12 cellular contexts compared by ENCODE assay signal in genomic region chr2:240514631-240515030, GRCh38. TPM values are rescaled to one million over a fixed set of nuclear protein-coding genes. Genes with fewer than 3 reads are reported as not detected.
A peak's percentile ranks its signal among the peaks of the same experiment; 100 is the strongest.
DNase-seq lines count a peak whose midpoint lies in the region; ATAC-seq, FAIRE-seq and TF ChIP-seq lines count a peak whose summit lies in the region.
"Had no signal": no experiment of that assay in that cellular context is flagged by ENCODE, and none has a peak within 500 bp of the region (broad histone marks: within the 10 kb centered on the region; RNA-seq: fewer than 3 reads in every experiment).

No MANE protein-coding gene starts in this region.

- TF ChIP-seq EP300 in upper lobe of left lung (IDR thresholded peaks at IDR 0.05), result no peak

- no peak overlapping the region for H3K9ac ChIP-seq in keratinocyte (ENCODE audit: control insufficient read depth, extremely low read depth, insufficient read depth, low read length)

- dilution Hi-C loops in keratinocyte (cut with MboI; ENCODE audit: extremely low pct_ligation_motif_present, low sequenced_read_pairs), result no loop called here

- H3K4me1 ChIP-seq in keratinocyte (ENCODE audit: control insufficient read depth, extremely low read depth, insufficient read depth, low read length) (peaks cover 14% of the 10 kb centered on the region), upper lobe of left lung (peaks cover 0 to 7% (median 5%) of the 10 kb centered on the region in 4 donors), A673 (ENCODE audit: insufficient read depth, low read length, poor library complexity, severe bottlenecking) (no peaks in the 10 kb centered on the region)
- H3K4me1 ChIP-seq: BE2C had no signal

- H3K9me3 ChIP-seq in T-helper 17 cell (ENCODE audit: control insufficient read depth, low read length, poor library complexity, severe bottlenecking) (no peaks in the 10 kb centered on the region), keratinocyte (ENCODE audit: control insufficient read depth, low read depth, low read length) (no peaks in the 10 kb centered on the region), upper lobe of left lung (no peaks in the 10 kb centered on the region), A673 (ENCODE audit: low read depth, low read length, poor library complexity, severe bottlenecking) (no peaks in the 10 kb centered on the region)
- H3K9me3 ChIP-seq: BE2C had no signal

- POLR2A ChIA-PET in A673 (lab: Charles Lee; ENCODE audit: low non-redundant PET), result no interaction called here

- TF ChIP-seq POLR2A in upper lobe of left lung (IDR thresholded peaks at IDR 0.05), result no peak

- H3K27me3 Mint-ChIP-seq in T-helper 17 cell, result no peaks in the 10 kb centered on the region

- no peak for DNase-seq in activated naive CD4-positive, alpha-beta T cell treated with anti-CD3 and anti-CD28 coated beads, Interleukin-2, amount 50 U/mL, for 72 hours (ENCODE audit: low spot score in 2 of 2)
- DNase-seq in activated naive CD4-positive, alpha-beta T cell (lab: John Stamatoyannopoulos, UW), result no peak
- DNase-seq in T-helper 17 cell, result no peak
- DNase-seq in keratinocyte (ENCODE audit: low read depth, low spot score), result no peak
- peak; percentile 7 to 30 for DNase-seq in upper lobe of left lung
- no peak for DNase-seq in A673 (ENCODE audit: low spot score)
- DNase-seq: activated CD4-positive, alpha-beta T cell treated with anti-CD3 and anti-CD28 coated beads, Interleukin-2, amount 50 U/mL, for 1 hour; BE2C; NCI-H1417 treated with DMSO at 0.1 percent for 48 hours; NCI-H524 treated with DMSO at 0.1 percent for 48 hours had no signal

- no peaks in the 10 kb centered on the region for H3K79me2 ChIP-seq in keratinocyte (ENCODE audit: control insufficient read depth, insufficient read depth, low read length)

- no TSS peak for BruUV-seq in A673 (replicated peaks; lab: Mats Ljungman, UMichigan)

- H3K27me3 ChIP-seq in keratinocyte (ENCODE audit: control insufficient read depth, extremely low read depth, insufficient read depth, low read length) (peaks cover 4% of the 10 kb centered on the region), upper lobe of left lung (no peaks in the 10 kb centered on the region), A673 (replicated peaks; ENCODE audit: insufficient read depth, low read depth, low read length, poor library complexity) (no peaks in the 10 kb centered on the region)
- H3K27me3 ChIP-seq: BE2C had no signal

- H3K36me3 ChIP-seq in keratinocyte (ENCODE audit: control insufficient read depth in 2 of 2, extremely low read depth in 1 of 2, insufficient read depth in 2 of 2, low read length in 2 of 2) (peaks cover 0 to 2% of the 10 kb centered on the region in 2 experiments), upper lobe of left lung (peaks cover 0 to 22% (median 13%) of the 10 kb centered on the region in 4 donors), A673 (ENCODE audit: insufficient read depth, low read length, poor library complexity, severe bottlenecking) (no peaks in the 10 kb centered on the region)
- H3K36me3 ChIP-seq: BE2C had no signal

- no peak for TF ChIP-seq CTCF in keratinocyte (optimal IDR thresholded peaks at IDR 0.05 in 1 of 3, IDR thresholded peaks at IDR 0.05 in 1 of 3, conservative IDR thresholded peaks at IDR 0.05 in 1 of 3; ENCODE audit: extremely low read depth in 1 of 3, insufficient read depth in 2 of 3, low read length in 3 of 3)
- no peak for TF ChIP-seq CTCF in upper lobe of left lung (IDR thresholded peaks at IDR 0.05)
- no peak for TF ChIP-seq CTCF in A673 (conservative IDR thresholded peaks at IDR 0.05; ENCODE audit: low read depth, low read length)

- WGBS in upper lobe of left lung, 2 donors, result 86 to 100% methylated on average over 2 of the region's 2 CpGs

- no peaks in the 10 kb centered on the region for H3K9me3 Mint-ChIP-seq in activated naive CD4-positive, alpha-beta T cell treated with anti-CD3 and anti-CD28 coated beads, Interleukin-2, amount 50 U/mL, for 72 hours

- H3K4me3 Mint-ChIP-seq in T-helper 17 cell, result no peak overlapping the region

- CTCF ChIA-PET in A673 (lab: Charles Lee), result interaction anchor here (0.8 kb wide), 1 partner anchor 186 kb away, joined by 3 read pairs; no protein-coding TSS in a partner anchor

- H3K4me2 ChIP-seq in keratinocyte (ENCODE audit: control insufficient read depth, extremely low read depth, insufficient read depth, low read depth, low read length), result peak overlapping the region; percentile 15

- H3K9me1 ChIP-seq in keratinocyte (ENCODE audit: control insufficient read depth, extremely low read depth, insufficient read depth, low read length), result no peaks in the 10 kb centered on the region

- no peak overlapping the region for H3K4me3 ChIP-seq in keratinocyte (ENCODE audit: control insufficient read depth in 2 of 3, extremely low read depth in 1 of 3, insufficient read depth in 2 of 3, low read depth in 1 of 3, low read length in 3 of 3)
- H3K4me3 ChIP-seq in upper lobe of left lung, result no peak overlapping the region
- no peak overlapping the region for H3K4me3 ChIP-seq in A673 (ENCODE audit: low read depth, low read length, poor library complexity, severe bottlenecking)

- no peaks in the 10 kb centered on the region for H4K20me1 ChIP-seq in keratinocyte (ENCODE audit: control insufficient read depth, extremely low read depth, insufficient read depth, low read length)

- FAIRE-seq in keratinocyte (lab: Jason Lieb, UNC), result peak; percentile 32

- H3K27ac Mint-ChIP-seq in activated naive CD4-positive, alpha-beta T cell treated with anti-CD3 and anti-CD28 coated beads, Interleukin-2, amount 50 U/mL, for 72 hours, result peak overlapping the region; percentile 13 to 84
- H3K27ac Mint-ChIP-seq in T-helper 17 cell, result peak overlapping the region; percentile 80

- intact Hi-C loops in A673 (cut with micrococcal nuclease; ENCODE audit: unreplicated experiment), result no loop called here

- H2AFZ ChIP-seq in keratinocyte (ENCODE audit: control insufficient read depth, low read length), result no peak overlapping the region

- no peaks in the 10 kb centered on the region for H3K36me3 Mint-ChIP-seq in activated naive CD4-positive, alpha-beta T cell treated with anti-CD3 and anti-CD28 coated beads, Interleukin-2, amount 50 U/mL, for 72 hours
- no peaks in the 10 kb centered on the region for H3K36me3 Mint-ChIP-seq in T-helper 17 cell (ENCODE audit: low read depth)

- H3K27ac ChIP-seq in keratinocyte (ENCODE audit: control insufficient read depth, insufficient read depth, low read length) (peak overlapping the region; percentile 61), upper lobe of left lung (no peak overlapping the region), A673 (ENCODE audit: low read depth, low read length, poor library complexity, severe bottlenecking) (no peak overlapping the region)

- peaks cover 5% of the 10 kb centered on the region for H3K4me1 Mint-ChIP-seq in T-helper 17 cell

- no peak for ATAC-seq in activated naive CD4-positive, alpha-beta T cell treated with anti-CD3 and anti-CD28 coated beads, Interleukin-2, amount 50 U/mL, for 72 hours
- ATAC-seq in T-helper 17 cell (no peak), upper lobe of left lung (ENCODE audit: low FRiP score in 2 of 2) (no peak), HG02763 (IDR thresholded peaks at IDR 0.05; ENCODE audit: unreplicated experiment) (no peak), HG02973 (IDR thresholded peaks at IDR 0.05; ENCODE audit: unreplicated experiment) (no peak)

RNA-seq across cellular contexts. Expression of gene ANKMY1, which starts 43.2 kb away (rescaled TPM):
- total RNA-seq in activated naive CD4-positive, alpha-beta T cell treated with anti-CD3 and anti-CD28 coated beads, Interleukin-2, amount 50 U/mL, for 72 hours, result 10 to 100 TPM; 15.4 to 22.1 TPM
- total RNA-seq in T-helper 17 cell (10 to 100 TPM; 34.6 to 42.6 TPM), upper lobe of left lung (10 to 100 TPM; 23.7 to 97.4 (median 26.9) TPM), A673 (2021) (21.0 and 21.8 TPM in 2 replicates)
- polyA plus RNA-seq in keratinocyte, result 2.5 to 5.0 TPM (median 3.3 TPM) in 3 replicates
- 2.6 TPM for polyA plus RNA-seq in keratinocyte (2011; ENCODE audit: low read depth)
- 2.6 and 3.9 TPM in 2 replicates for polyA plus RNA-seq in keratinocyte (2011; cell fraction: cytosol; rRNA removed)
- 7.7 and 9.9 TPM in 2 replicates for polyA plus RNA-seq in keratinocyte (2011; cell fraction: nucleus; rRNA removed)
- 3.6 and 4.7 TPM in 2 replicates for polyA plus RNA-seq in keratinocyte (2012; ENCODE audit: low replicate concordance)
- polyA minus RNA-seq in keratinocyte, result 4.3 to 17.3 TPM (median 7.7 TPM) in 3 replicates
- 3.5 TPM for polyA minus RNA-seq in keratinocyte (2011; cell fraction: cytosol; rRNA and poly(A)+ RNA removed)
- polyA minus RNA-seq in keratinocyte (2011; cell fraction: nucleus; rRNA and poly(A)+ RNA removed), result 5.5 and 8.6 TPM in 2 replicates

RNA-seq across cellular contexts. Expression of gene DUSP28, which starts 45.5 kb away (rescaled TPM):
- 1 to 10 TPM; 3.8 to 5.4 TPM for total RNA-seq in activated naive CD4-positive, alpha-beta T cell treated with anti-CD3 and anti-CD28 coated beads, Interleukin-2, amount 50 U/mL, for 72 hours
- total RNA-seq in T-helper 17 cell (10 to 100 TPM; 12.5 to 12.8 TPM), upper lobe of left lung (10 to 100 TPM in 1 of 6 donors, 1 to 10 TPM in 5; 3.2 to 30.4 (median 5.7) TPM), A673 (2021) (4.9 and 5.1 TPM in 2 replicates)
- 2.8 to 4.4 TPM (median 4.1 TPM) in 3 replicates for polyA plus RNA-seq in keratinocyte
- polyA plus RNA-seq in keratinocyte (2011; ENCODE audit: low read depth), result 0.54 TPM
- polyA plus RNA-seq in keratinocyte (2011; cell fraction: cytosol; rRNA removed), result 3.0 and 5.0 TPM in 2 replicates
- polyA plus RNA-seq in keratinocyte (2011; cell fraction: nucleus; rRNA removed), result 2.1 and 3.7 TPM in 2 replicates
- polyA plus RNA-seq in keratinocyte (2012; ENCODE audit: low replicate concordance), result 1.9 and 6.3 TPM in 2 replicates
- 0.23 to 1.7 TPM (median 0.42 TPM) in 3 replicates for polyA minus RNA-seq in keratinocyte
- polyA minus RNA-seq in keratinocyte (2011; cell fraction: cytosol; rRNA and poly(A)+ RNA removed), result 2.1 TPM
- 0.95 and 1.0 TPM in 2 replicates for polyA minus RNA-seq in keratinocyte (2011; cell fraction: nucleus; rRNA and poly(A)+ RNA removed)

RNA-seq across cellular contexts. Expression of gene RNPEPL1, which starts 53.7 kb away (rescaled TPM):
- 10 to 100 TPM; 22.6 to 51.2 TPM for total RNA-seq in activated naive CD4-positive, alpha-beta T cell treated with anti-CD3 and anti-CD28 coated beads, Interleukin-2, amount 50 U/mL, for 72 hours
- total RNA-seq in T-helper 17 cell, result 100 to 1,000 TPM; 111 to 130 TPM
- 3.7 to 10.1 TPM (median 6.5 TPM) in 3 replicates for polyA plus RNA-seq in keratinocyte
- polyA plus RNA-seq in keratinocyte (2011; ENCODE audit: low read depth), result 16.5 TPM
- polyA plus RNA-seq in keratinocyte (2011; cell fraction: cytosol; rRNA removed), result 7.4 and 17.1 TPM in 2 replicates
- polyA plus RNA-seq in keratinocyte (2011; cell fraction: nucleus; rRNA removed), result 13.0 and 19.1 TPM in 2 replicates
- 17.6 and 23.4 TPM in 2 replicates for polyA plus RNA-seq in keratinocyte (2012; ENCODE audit: low replicate concordance)
- 8.4 to 59.2 TPM (median 10.9 TPM) in 3 replicates for polyA minus RNA-seq in keratinocyte
- 44.5 TPM for polyA minus RNA-seq in keratinocyte (2011; cell fraction: cytosol; rRNA and poly(A)+ RNA removed)
- 13.1 and 14.1 TPM in 2 replicates for polyA minus RNA-seq in keratinocyte (2011; cell fraction: nucleus; rRNA and poly(A)+ RNA removed)
- 100 to 1,000 TPM in 5 of 6 donors, 10 to 100 TPM in 1; 71.0 to 264 (median 123) TPM for total RNA-seq in upper lobe of left lung
- 26.5 and 29.4 TPM in 2 replicates for total RNA-seq in A673 (2021)

Comparison
In these comparisons a context has a peak if more than half of its experiments do, and no peak if none do; other contexts are left out.
1. DNase-seq: peak in upper lobe of left lung (2 of 2); none in activated naive CD4-positive, alpha-beta T cell treated with anti-CD3 and anti-CD28 coated beads, Interleukin-2, amount 50 U/mL, for 72 hours (0 of 2), activated naive CD4-positive, alpha-beta T cell (0 of 4), T-helper 17 cell (0 of 3), keratinocyte (single experiment) and A673 (single experiment).